ENCODE assay signal across 8 cellular contexts in genomic region chr3:156474560-156475389, GRCh38.
DNase-seq lines count a peak whose midpoint lies in the region; ATAC-seq, FAIRE-seq and TF ChIP-seq lines count a peak whose summit lies in the region.

No MANE protein-coding gene starts in this region.

- H3K4me3 Mint-ChIP-seq in chondrocyte (ENCODE audit: unreplicated experiment) (no peak overlapping the region), nephron (peak overlapping the region; percentile 55 to 60 (median 56))

- no peak for FAIRE-seq in HTR-8/SVneo (lab: Jason Lieb, UNC)

- intact Hi-C loops in lower leg skin (cut with DNase I; ENCODE audit: low total_unique reads): no loop called here

- TF ChIP-seq CTCF in GM06990 (IDR thresholded peaks at IDR 0.05; ENCODE audit: insufficient read depth, low read length, poor library complexity, severe bottlenecking) (peak; percentile 48), chondrocyte (IDR thresholded peaks at IDR 0.05) (peak; percentile 71), nephron (IDR thresholded peaks at IDR 0.05; ENCODE audit: unreplicated experiment in 3 of 3) (peak; percentile 49 to 70 (median 64)), lower leg skin (IDR thresholded peaks at IDR 0.05) (no peak)

- H3K36me3 Mint-ChIP-seq in chondrocyte (ENCODE audit: low read depth) (no peaks in the 10 kb centered on the region), nephron (ENCODE audit: low read depth) (no peaks in the 10 kb centered on the region)

- TF ChIP-seq POLR2A in lower leg skin (IDR thresholded peaks at IDR 0.05): no peak

- H3K4me3 ChIP-seq in GM06990 (replicated peaks; ENCODE audit: low read depth, low read length) (no peak overlapping the region), lower leg skin (ENCODE audit: low read depth, poor library complexity, severe bottlenecking) (no peak overlapping the region)

- peaks cover 54% of the 10 kb centered on the region for H3K4me1 Mint-ChIP-seq in chondrocyte (ENCODE audit: low read depth)
- H3K4me1 Mint-ChIP-seq in nephron: peaks cover 34% of the 10 kb centered on the region

- ATAC-seq in HG03457 (IDR thresholded peaks at IDR 0.05; ENCODE audit: unreplicated experiment): no peak

- H3K27ac Mint-ChIP-seq in chondrocyte (ENCODE audit: unreplicated experiment) (no peak overlapping the region), nephron (peak overlapping the region in 2 of 3 experiments; percentile 45 to 47)

- 60 to 68% methylated on average over 12 of the region's 12 CpGs for WGBS in lower leg skin, 2 donors

- H3K27me3 Mint-ChIP-seq in chondrocyte (ENCODE audit: low read depth): no peaks in the 10 kb centered on the region
- no peaks in the 10 kb centered on the region for H3K27me3 Mint-ChIP-seq in nephron (ENCODE audit: low read depth)

- H3K36me3 ChIP-seq in GM06990 (ENCODE audit: control insufficient read depth, insufficient read depth, low read length): no peaks in the 10 kb centered on the region

- H3K27me3 ChIP-seq in GM06990 (replicated peaks; ENCODE audit: control insufficient read depth, insufficient read depth, low read length): no peaks in the 10 kb centered on the region

- H3K9me3 Mint-ChIP-seq in chondrocyte (ENCODE audit: low read depth): no peaks in the 10 kb centered on the region
- no peaks in the 10 kb centered on the region for H3K9me3 Mint-ChIP-seq in nephron

- DNase-seq in GM06990 (ENCODE audit: extremely low read depth, insufficient read length): no peak
- DNase-seq in Kasumi-1 (lab: John Stamatoyannopoulos, UW): peak; percentile 5 to 23
- DNase-seq in chondrocyte (ENCODE audit: low spot score): no peak
- no peak for DNase-seq in HTR-8/SVneo (ENCODE audit: insufficient read length, low spot score)
- no peak for DNase-seq in stimulated activated CD4-positive, alpha-beta T cell treated with anti-CD3 and anti-CD28 coated beads, Interleukin-4, amount 100 ng/mL, for 1 hour
- DNase-seq in lower leg skin (ENCODE audit: low spot score in 2 of 2): no peak

Comparison
In these comparisons a context has a peak if more than half of its experiments do, and no peak if none do; other contexts are left out.
1. DNase-seq: peak in Kasumi-1 (2 of 2); none in GM06990 (single experiment), chondrocyte (single experiment), HTR-8/SVneo (single experiment), stimulated activated CD4-positive, alpha-beta T cell treated with anti-CD3 and anti-CD28 coated beads, Interleukin-4, amount 100 ng/mL, for 1 hour (single experiment) and lower leg skin (0 of 2).
2. CTCF ChIP-seq: peak in GM06990 (single experiment), chondrocyte (single experiment) and nephron (3 of 3); none in lower leg skin (0 of 3).